Comparison of ENCODE assay signal across 29 cellular contexts in genomic region chr21:29920938-29921337, GRCh38. TPM values are rescaled to one million over a fixed set of nuclear protein-coding genes. Genes with fewer than 3 reads are reported as not detected.
"Had no signal": no experiment of that assay in that cellular context is flagged by ENCODE, and none has a peak within 500 bp of the region (broad histone marks: within the 10 kb centered on the region; RNA-seq: fewer than 3 reads in every experiment).

No MANE protein-coding gene starts in this region.

- H3K4me3 ChIP-seq: colonic mucosa, gastrocnemius medialis, lung, mucosa of descending colon, prostate gland, right atrium auricular region, skin epidermis, spleen, suprapubic skin, transverse colon, upper lobe of right lung, uterus had no signal

- DNase-seq: colonic mucosa; effector CD8-positive, alpha-beta T cell; endodermal cell; gastrocnemius medialis; head of caudate nucleus; left ventricle myocardium superior; mesenchymal stem cell; mucosa of descending colon; naive B cell; spleen; stimulated activated naive B cell treated with anti-CD40 and anti-IgM and Interleukin-4, amounts not matched to agents 10 μg/mL and 1 μg/mL and 100 μg/mL, for 72 hours; transverse colon; upper lobe of right lung; uterus had no signal

- H3K27ac Mint-ChIP-seq: dendritic cell treated with granulocyte-macrophage colony-stimulating factor and Interleukin-4, amounts not matched to agents 40 ng/mL and 50 ng/mL, for 4 days; endodermal cell; mesothelial cell of epicardium; naive B cell; natural killer cell treated with Interleukin-12 subunit alpha and Interleukin-12 subunit beta and Interleukin-15 and Interleukin-18, amount 100 ng/mL, for 72 hours; stimulated activated naive B cell treated with anti-CD40 and anti-IgM and Interleukin-4, amounts not matched to agents 10 μg/mL and 1 μg/mL and 100 μg/mL, for 72 hours; stimulated activated naive CD8-positive, alpha-beta T cell treated with anti-CD3 and anti-CD28 coated beads, Interleukin-15, Interleukin-2, amounts not matched to agents 100 ng/mL and 50 ng/mL, for 24 hours had no signal

- H3K9me3 ChIP-seq: colonic mucosa, gastrocnemius medialis, mucosa of descending colon, neutrophil, prostate gland, right atrium auricular region, spleen, suprapubic skin, transverse colon, upper lobe of right lung, uterus had no signal

- H3K4me3 Mint-ChIP-seq: dendritic cell treated with granulocyte-macrophage colony-stimulating factor and Interleukin-4, amounts not matched to agents 40 ng/mL and 50 ng/mL, for 4 days; endodermal cell; mesothelial cell of epicardium; naive B cell; natural killer cell treated with Interleukin-12 subunit alpha and Interleukin-12 subunit beta and Interleukin-15 and Interleukin-18, amount 100 ng/mL, for 72 hours; neural crest cell; stimulated activated naive B cell treated with anti-CD40 and anti-IgM and Interleukin-4, amounts not matched to agents 10 μg/mL and 1 μg/mL and 100 μg/mL, for 72 hours; stimulated activated naive CD8-positive, alpha-beta T cell treated with anti-CD3 and anti-CD28 coated beads, Interleukin-15, Interleukin-2, amounts not matched to agents 100 ng/mL and 50 ng/mL, for 24 hours had no signal

- H3K27ac ChIP-seq: colonic mucosa, epithelial cell of prostate, gastrocnemius medialis, neutrophil, prostate gland, right atrium auricular region, skin epidermis, spleen, suprapubic skin, transverse colon, upper lobe of right lung, uterus had no signal

- H3K36me3 ChIP-seq: colonic mucosa, gastrocnemius medialis, neutrophil, prostate gland, right atrium auricular region, spleen, suprapubic skin, transverse colon, upper lobe of right lung, uterus had no signal

- FAIRE-seq: keratinocyte had no signal

- H3K36me3 Mint-ChIP-seq: mesothelial cell of epicardium; naive B cell; natural killer cell treated with Interleukin-12 subunit alpha and Interleukin-12 subunit beta and Interleukin-15 and Interleukin-18, amount 100 ng/mL, for 72 hours; stimulated activated naive B cell treated with anti-CD40 and anti-IgM and Interleukin-4, amounts not matched to agents 10 μg/mL and 1 μg/mL and 100 μg/mL, for 72 hours had no signal

- H3K4me1 Mint-ChIP-seq: endodermal cell, naive B cell, neural crest cell had no signal

- ATAC-seq: esophagus mucosa; gastrocnemius medialis; left ventricle myocardium superior; mucosa of descending colon; natural killer cell treated with Interleukin-12 subunit alpha and Interleukin-12 subunit beta and Interleukin-15 and Interleukin-18, amount 100 ng/mL, for 72 hours; sciatic nerve; stimulated activated naive B cell treated with anti-CD40 and anti-IgM and Interleukin-4, amounts not matched to agents 10 μg/mL and 1 μg/mL and 100 μg/mL, for 72 hours; upper lobe of right lung had no signal

- H3K27me3 ChIP-seq: colonic mucosa, gastrocnemius medialis, neutrophil, right atrium auricular region, spleen, suprapubic skin, transverse colon, upper lobe of right lung, uterus had no signal

- H3K27me3 Mint-ChIP-seq: dendritic cell treated with granulocyte-macrophage colony-stimulating factor and Interleukin-4, amounts not matched to agents 40 ng/mL and 50 ng/mL, for 4 days; naive B cell; natural killer cell treated with Interleukin-12 subunit alpha and Interleukin-12 subunit beta and Interleukin-15 and Interleukin-18, amount 100 ng/mL, for 72 hours; stimulated activated naive B cell treated with anti-CD40 and anti-IgM and Interleukin-4, amounts not matched to agents 10 μg/mL and 1 μg/mL and 100 μg/mL, for 72 hours had no signal

- H3K4me1 ChIP-seq: colonic mucosa, gastrocnemius medialis, prostate gland, right atrium auricular region, spleen, suprapubic skin, transverse colon, upper lobe of right lung, uterus had no signal

RNA-seq across cellular contexts. Expression of gene GRIK1, which starts 18.9 kb away (rescaled TPM):
- total RNA-seq: endodermal cell; esophagus mucosa; left ventricle myocardium superior; natural killer cell treated with Interleukin-12 subunit alpha and Interleukin-12 subunit beta and Interleukin-15 and Interleukin-18, amount 100 ng/mL, for 72 hours; right atrium auricular region; transverse colon; upper lobe of right lung had no signal
- polyA plus RNA-seq: keratinocyte, lung had no signal
